8 cellular contexts compared by ENCODE assay signal in the genomic region with DNA sequence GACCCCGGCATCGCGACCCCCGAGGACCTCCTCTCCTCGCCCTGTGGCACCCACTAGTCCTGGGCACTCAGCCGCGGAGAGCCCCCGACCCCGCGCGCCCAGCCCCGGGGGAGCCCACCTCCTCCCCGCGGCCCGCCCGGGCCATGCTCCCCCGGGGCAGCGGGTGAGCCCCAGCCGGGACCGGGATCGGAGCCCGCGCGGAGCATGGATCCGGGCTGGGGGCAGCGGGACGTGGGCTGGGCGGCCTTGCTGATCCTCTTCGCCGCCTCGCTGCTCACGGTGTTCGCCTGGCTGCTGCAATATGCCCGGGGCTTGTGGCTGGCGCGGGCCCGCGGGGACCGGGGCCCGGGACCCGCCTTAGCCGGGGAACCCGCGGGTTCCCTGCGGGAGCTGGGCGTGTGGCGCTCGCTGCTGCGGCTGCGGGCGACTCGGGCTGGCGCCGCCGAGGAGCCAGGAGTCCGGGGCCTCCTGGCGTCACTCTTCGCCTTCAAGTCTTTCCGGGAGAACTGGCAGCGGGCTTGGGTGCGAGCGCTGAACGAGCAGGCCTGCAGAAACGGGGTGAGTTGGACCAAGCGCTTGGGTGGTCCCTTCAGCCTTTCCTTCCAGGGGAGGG. TPM values are rescaled to one million over a fixed set of nuclear protein-coding genes. Genes with fewer than 3 reads are reported as not detected.
DNase-seq lines count a peak whose midpoint lies in the region; ATAC-seq, FAIRE-seq and TF ChIP-seq lines count a peak whose summit lies in the region.

No MANE protein-coding gene starts in this region.

- H3K27me3 Mint-ChIP-seq in CD14-positive monocyte (ENCODE audit: low read depth in 3 of 3): no peaks in the 10 kb centered on the region

- DNase-seq in CD14-positive monocyte (ENCODE audit: low spot score) (no peak), K562 (ENCODE audit: extremely low read depth in 1 of 4, low spot score in 3 of 4) (peak in 2 of 4 experiments; percentile 16 to 41), activated gamma-delta T cell treated with Interleukin-2 at 50 U/mL for 16 hours (no peak), SHP77 (lab: John Stamatoyannopoulos, UW) (no peak)

- peak overlapping the region; percentile 71 to 94 for H3K9ac ChIP-seq in K562 (ENCODE audit: insufficient read depth in 1 of 2, low read depth in 2 of 2, low read length in 2 of 2)

- peak overlapping the region; percentile 82 to 99 (median 87) for H3K27ac Mint-ChIP-seq in CD14-positive monocyte

- in situ Hi-C loops in K562 (cut with MboI): no loop called here

- ATAC-seq in GM19438 (IDR thresholded peaks at IDR 0.05; ENCODE audit: low read depth, unreplicated experiment): peak; percentile 10
- peak; percentile 11 for ATAC-seq in HG03558 (IDR thresholded peaks at IDR 0.05; ENCODE audit: extremely low read depth, unreplicated experiment)
- ATAC-seq in K562: peak; percentile 33

- TF ChIP-seq CTCF in CD14-positive monocyte (IDR thresholded peaks at IDR 0.05) (no peak), K562 (IDR thresholded peaks at IDR 0.05 in 2 of 3, conservative IDR thresholded peaks at IDR 0.05 in 1 of 3; ENCODE audit: insufficient read depth in 2 of 3, low read depth in 1 of 3, low read length in 3 of 3) (0 out of 6 replicates have a peak, but pooled peaks of 1 of the 3 experiments have one; percentile 0)

- BruUV-seq in K562 (replicated peaks; lab: Mats Ljungman, UMichigan): no TSS peak

- no peak for FAIRE-seq in K562 (lab: Jason Lieb, UNC)

- H3K4me3 Mint-ChIP-seq in CD14-positive monocyte: peak overlapping the region; percentile 89 to 97

- TF ChIP-seq EP300 in K562 (IDR thresholded peaks at IDR 0.05; ENCODE audit: low read length): no peak

- H2AFZ ChIP-seq in K562 (ENCODE audit: low read depth, low read length): peak overlapping the region; percentile 64

- H3K9me1 ChIP-seq in K562 (ENCODE audit: control insufficient read depth, insufficient read depth, low read length): no peaks in the 10 kb centered on the region

- TF ChIP-seq RAD21 in K562 (CRISPR knock-in tag; conservative IDR thresholded peaks at IDR 0.05 in 1 of 2, IDR thresholded peaks at IDR 0.05 in 1 of 2): no peak

- intact Hi-C loops in CD14-positive monocyte (cut with micrococcal nuclease): loop anchor here in 1 of 2 donors (2.0 to 5.0 kb wide), 2 partner anchors 13 to 180 kb away; partner anchors contain the start of genes BCL9L and HINFP
- intact Hi-C loops in K562 (cut with micrococcal nuclease): loop anchor here (5.0 kb wide), 1 partner anchor 270 kb away; no protein-coding TSS in a partner anchor

- peaks cover 39% of the 10 kb centered on the region; the same call in 2 of the 3 replicates for H3K36me3 ChIP-seq in K562 (ENCODE audit: control insufficient read depth, insufficient read depth, low read length)

- TF ChIP-seq POLR2A in K562 (conservative IDR thresholded peaks at IDR 0.05): no peak

- CTCF ChIA-PET in K562 (lab: Yijun Ruan, JAX; ENCODE audit: low intra/inter-chr PET ratio): interaction anchor here (1.0 kb wide), 1 partner anchor 216 kb away, joined by 3 read pairs; no protein-coding TSS in a partner anchor

- peaks cover 39 to 43% of the 10 kb centered on the region in 2 experiments for H3K4me1 ChIP-seq in K562 (replicated peaks in 1 of 2; ENCODE audit: control insufficient read depth in 2 of 2, insufficient read depth in 2 of 2, low read length in 2 of 2)

- H3K27me3 ChIP-seq in K562 (ENCODE audit: control insufficient read depth in 2 of 2, insufficient read depth in 2 of 2, low read length in 2 of 2) (no peaks in the 10 kb centered on the region), layer of hippocampus (ENCODE audit: control insufficient read depth, insufficient read depth, low read length) (no peaks in the 10 kb centered on the region)

- H3K4me1 Mint-ChIP-seq in CD14-positive monocyte: peaks cover 62% of the 10 kb centered on the region

- peaks cover 18% of the 10 kb centered on the region for H4K20me1 ChIP-seq in K562 (replicated peaks; ENCODE audit: control insufficient read depth, insufficient read depth, low read length)

- WGBS in K562 (ENCODE audit: insufficient coverage, low coverage, missing lambda C conversion rate): under 1% methylated on average over 40 of the region's 65 CpGs

- H3K4me3 ChIP-seq in K562: peak overlapping the region; percentile 94

- POLR2A ChIA-PET in K562 (lab: Yijun Ruan, JAX): interaction anchor here (0.6 to 5.8 kb wide), 17 partner anchors 11 to 267 kb away, joined by 3 to 75 read pairs (median 4); partner anchors contain the start of genes HMBS, RPS25 and TRAPPC4

- H3K9me3 ChIP-seq in K562 (replicated peaks; ENCODE audit: control insufficient read depth, insufficient read depth, low read depth, low read length): no peaks in the 10 kb centered on the region

- peaks cover 32 to 37% of the 10 kb centered on the region in 2 donors for H3K36me3 Mint-ChIP-seq in CD14-positive monocyte

- peak overlapping the region; percentile 83 for H3K27ac ChIP-seq in K562 (ENCODE audit: extremely low read depth, low read depth, low read length)
- H3K27ac ChIP-seq in layer of hippocampus (ENCODE audit: low read depth, low read length): peak overlapping the region; percentile 54
- H3K27ac ChIP-seq in temporal lobe (ENCODE audit: low read depth, low read length): peak overlapping the region; percentile 86

- H3K79me2 ChIP-seq in K562 (ENCODE audit: control insufficient read depth, insufficient read depth, low read length): peaks cover 44% of the 10 kb centered on the region

- H3K4me2 ChIP-seq in K562 (ENCODE audit: insufficient read depth, low read length): peak overlapping the region; percentile 99

- H3K9me3 Mint-ChIP-seq in CD14-positive monocyte: no peaks in the 10 kb centered on the region

RNA-seq across cellular contexts. Expression of gene C2CD2L, which starts 0.5 kb away (rescaled TPM):
- polyA plus RNA-seq in CD14-positive monocyte (1 to 10 TPM; 3.8 to 6.4 TPM), K562 (2011; rRNA removed) (10.8 and 19.6 TPM in 2 replicates), K562 (2014; fragmentation: Illumina TruSeq; extraction: Trizol) (29.7 and 34.7 TPM in 2 replicates), K562 (2014; fragmentation: Nextera tagmentation; extraction: Ambion mirVana) (1 to 10 TPM in 1 of 2 experiments, under 1 TPM in 1; 0.66 to 1.0 TPM), K562 (2014; rRNA removed) (22.4 and 25.7 TPM in 2 replicates)
- total RNA-seq in K562 (2011; cell fraction: chromatin; rRNA removed; ENCODE audit: low replicate concordance): 55.3 and 136 TPM in 2 replicates
- 108 and 111 TPM in 2 replicates for total RNA-seq in K562 (2011; cell fraction: nucleolus; rRNA removed)
- 77.1 and 102 TPM in 2 replicates for total RNA-seq in K562 (2011; cell fraction: nucleoplasm; rRNA removed)
- total RNA-seq in K562 (2014; rRNA removed) (16.9 and 23.8 TPM in 2 replicates), K562 (2014; rRNA removed; fragmentation: Illumina TruSeq; extraction: Trizol) (6.9 and 11.8 TPM in 2 replicates), K562 (2015; rRNA removed; fragmentation: Illumina TruSeq; extraction: Trizol) (14.8 and 15.6 TPM in 2 replicates), K562 (2021) (34.1 and 41.2 TPM in 2 replicates), temporal lobe (7.9 TPM)
- polyA plus RNA-seq in K562 (2011; cell fraction: cytosol; rRNA removed): 13.0 and 21.3 TPM in 2 replicates
- 40.4 and 77.6 TPM in 2 replicates for polyA plus RNA-seq in K562 (2011; cell fraction: nucleus; rRNA removed)
- 20.0 and 49.0 TPM in 2 replicates for polyA plus RNA-seq in K562 (2012)
- 14.8 and 15.7 TPM in 2 replicates for polyA minus RNA-seq in K562 (2011; rRNA and poly(A)+ RNA removed)
- 14.0 and 18.9 TPM in 2 replicates for polyA minus RNA-seq in K562 (2011; cell fraction: cytosol; rRNA and poly(A)+ RNA removed)
- 42.3 and 43.5 TPM in 2 replicates for polyA minus RNA-seq in K562 (2011; cell fraction: nucleus; rRNA and poly(A)+ RNA removed)

RNA-seq across cellular contexts. Expression of gene DPAGT1, which starts 6.0 kb away (rescaled TPM):
- polyA plus RNA-seq in CD14-positive monocyte (10 to 100 TPM; 37.0 to 39.7 TPM), K562 (2011; rRNA removed) (85.0 and 126 TPM in 2 replicates), K562 (2014; fragmentation: Illumina TruSeq; extraction: Trizol) (112 and 113 TPM in 2 replicates), K562 (2014; fragmentation: Nextera tagmentation; extraction: Ambion mirVana) (100 to 1,000 TPM in 1 of 2 experiments, 10 to 100 TPM in 1; 91.1 to 135 TPM), K562 (2014; rRNA removed) (61.3 and 79.2 TPM in 2 replicates)
- total RNA-seq in K562 (2011; cell fraction: chromatin; rRNA removed; ENCODE audit: low replicate concordance): 270 and 472 TPM in 2 replicates
- 367 and 397 TPM in 2 replicates for total RNA-seq in K562 (2011; cell fraction: nucleolus; rRNA removed)
- total RNA-seq in K562 (2011; cell fraction: nucleoplasm; rRNA removed): 334 and 339 TPM in 2 replicates
- total RNA-seq in K562 (2014; rRNA removed) (29.9 and 44.1 TPM in 2 replicates), K562 (2014; rRNA removed; fragmentation: Illumina TruSeq; extraction: Trizol) (42.2 and 43.8 TPM in 2 replicates), K562 (2015; rRNA removed; fragmentation: Illumina TruSeq; extraction: Trizol) (35.3 and 40.0 TPM in 2 replicates), K562 (2021) (79.3 and 85.8 TPM in 2 replicates), temporal lobe (10.6 TPM)
- polyA plus RNA-seq in K562 (2011; cell fraction: cytosol; rRNA removed): 181 and 307 TPM in 2 replicates
- polyA plus RNA-seq in K562 (2011; cell fraction: nucleus; rRNA removed): 605 and 868 TPM in 2 replicates
- 55.2 and 59.1 TPM in 2 replicates for polyA plus RNA-seq in K562 (2012)
- polyA minus RNA-seq in K562 (2011; rRNA and poly(A)+ RNA removed): 93.3 and 126 TPM in 2 replicates
- polyA minus RNA-seq in K562 (2011; cell fraction: cytosol; rRNA and poly(A)+ RNA removed): 33.0 and 58.4 TPM in 2 replicates
- 82.9 and 117 TPM in 2 replicates for polyA minus RNA-seq in K562 (2011; cell fraction: nucleus; rRNA and poly(A)+ RNA removed)

RNA-seq across cellular contexts. Expression of gene HINFP, which starts 13.7 kb away (rescaled TPM):
- polyA plus RNA-seq in CD14-positive monocyte (1 to 10 TPM; 8.0 to 8.6 TPM), K562 (2011; rRNA removed) (29.4 and 41.9 TPM in 2 replicates), K562 (2014; fragmentation: Illumina TruSeq; extraction: Trizol) (19.1 and 21.5 TPM in 2 replicates), K562 (2014; fragmentation: Nextera tagmentation; extraction: Ambion mirVana) (10 to 100 TPM; 22.5 to 34.1 TPM), K562 (2014; rRNA removed) (24.0 and 30.5 TPM in 2 replicates)
- total RNA-seq in K562 (2011; cell fraction: chromatin; rRNA removed; ENCODE audit: low replicate concordance): 110 and 177 TPM in 2 replicates
- total RNA-seq in K562 (2011; cell fraction: nucleolus; rRNA removed): 95.9 and 97.1 TPM in 2 replicates
- 112 and 129 TPM in 2 replicates for total RNA-seq in K562 (2011; cell fraction: nucleoplasm; rRNA removed)
- total RNA-seq in K562 (2014; rRNA removed) (15.1 and 17.0 TPM in 2 replicates), K562 (2014; rRNA removed; fragmentation: Illumina TruSeq; extraction: Trizol) (14.5 and 15.8 TPM in 2 replicates), K562 (2015; rRNA removed; fragmentation: Illumina TruSeq; extraction: Trizol) (13.8 and 13.9 TPM in 2 replicates), K562 (2021) (23.5 and 24.6 TPM in 2 replicates), temporal lobe (20.2 TPM)
- polyA plus RNA-seq in K562 (2011; cell fraction: cytosol; rRNA removed): 33.8 and 41.0 TPM in 2 replicates
- 89.9 and 99.2 TPM in 2 replicates for polyA plus RNA-seq in K562 (2011; cell fraction: nucleus; rRNA removed)
- 15.5 and 24.5 TPM in 2 replicates for polyA plus RNA-seq in K562 (2012)
- polyA minus RNA-seq in K562 (2011; rRNA and poly(A)+ RNA removed): 32.2 and 33.0 TPM in 2 replicates
- polyA minus RNA-seq in K562 (2011; cell fraction: cytosol; rRNA and poly(A)+ RNA removed): 8.2 and 17.7 TPM in 2 replicates
- polyA minus RNA-seq in K562 (2011; cell fraction: nucleus; rRNA and poly(A)+ RNA removed): 28.0 and 41.1 TPM in 2 replicates

RNA-seq across cellular contexts. Expression of gene HMBS, which starts 23.0 kb away (rescaled TPM):
- polyA plus RNA-seq in CD14-positive monocyte (10 to 100 TPM; 25.2 to 26.4 TPM), K562 (2011; rRNA removed) (311 and 380 TPM in 2 replicates), K562 (2014; fragmentation: Illumina TruSeq; extraction: Trizol) (286 and 323 TPM in 2 replicates), K562 (2014; fragmentation: Nextera tagmentation; extraction: Ambion mirVana) (100 to 1,000 TPM; 308 to 385 TPM), K562 (2014; rRNA removed) (294 and 314 TPM in 2 replicates)
- total RNA-seq in K562 (2011; cell fraction: chromatin; rRNA removed; ENCODE audit: low replicate concordance): 269 and 490 TPM in 2 replicates
- 337 and 417 TPM in 2 replicates for total RNA-seq in K562 (2011; cell fraction: nucleolus; rRNA removed)
- 304 and 321 TPM in 2 replicates for total RNA-seq in K562 (2011; cell fraction: nucleoplasm; rRNA removed)
- total RNA-seq in K562 (2014; rRNA removed) (82.8 and 118 TPM in 2 replicates), K562 (2014; rRNA removed; fragmentation: Illumina TruSeq; extraction: Trizol) (108 and 113 TPM in 2 replicates), K562 (2015; rRNA removed; fragmentation: Illumina TruSeq; extraction: Trizol) (52.3 and 56.9 TPM in 2 replicates), K562 (2021) (272 and 282 TPM in 2 replicates), temporal lobe (3.9 TPM)
- polyA plus RNA-seq in K562 (2011; cell fraction: cytosol; rRNA removed): 268 and 371 TPM in 2 replicates
- 618 and 678 TPM in 2 replicates for polyA plus RNA-seq in K562 (2011; cell fraction: nucleus; rRNA removed)
- polyA plus RNA-seq in K562 (2012): 146 and 173 TPM in 2 replicates
- polyA minus RNA-seq in K562 (2011; rRNA and poly(A)+ RNA removed): 161 and 230 TPM in 2 replicates
- 85.6 and 104 TPM in 2 replicates for polyA minus RNA-seq in K562 (2011; cell fraction: cytosol; rRNA and poly(A)+ RNA removed)
- polyA minus RNA-seq in K562 (2011; cell fraction: nucleus; rRNA and poly(A)+ RNA removed): 144 and 221 TPM in 2 replicates

RNA-seq across cellular contexts. Expression of gene VPS11, which starts 40.0 kb away (rescaled TPM):
- polyA plus RNA-seq in CD14-positive monocyte (10 to 100 TPM; 43.3 to 56.6 TPM), K562 (2011; rRNA removed) (14.1 and 16.7 TPM in 2 replicates), K562 (2014; fragmentation: Illumina TruSeq; extraction: Trizol) (31.1 and 35.5 TPM in 2 replicates), K562 (2014; fragmentation: Nextera tagmentation; extraction: Ambion mirVana) (10 to 100 TPM; 19.7 to 31.6 TPM), K562 (2014; rRNA removed) (24.9 and 27.5 TPM in 2 replicates)
- total RNA-seq in K562 (2011; cell fraction: chromatin; rRNA removed; ENCODE audit: low replicate concordance): 48.5 and 85.1 TPM in 2 replicates
- total RNA-seq in K562 (2011; cell fraction: nucleolus; rRNA removed): 45.9 and 54.7 TPM in 2 replicates
- total RNA-seq in K562 (2011; cell fraction: nucleoplasm; rRNA removed): 43.9 and 49.8 TPM in 2 replicates
- total RNA-seq in K562 (2014; rRNA removed) (31.2 and 38.7 TPM in 2 replicates), K562 (2014; rRNA removed; fragmentation: Illumina TruSeq; extraction: Trizol) (20.4 and 23.0 TPM in 2 replicates), K562 (2015; rRNA removed; fragmentation: Illumina TruSeq; extraction: Trizol) (31.3 and 33.5 TPM in 2 replicates), K562 (2021) (25.5 and 28.6 TPM in 2 replicates), temporal lobe (20.2 TPM)
- 19.3 and 19.7 TPM in 2 replicates for polyA plus RNA-seq in K562 (2011; cell fraction: cytosol; rRNA removed)
- 37.0 and 59.4 TPM in 2 replicates for polyA plus RNA-seq in K562 (2011; cell fraction: nucleus; rRNA removed)
- polyA plus RNA-seq in K562 (2012): 30.8 and 37.2 TPM in 2 replicates
- 20.5 and 26.5 TPM in 2 replicates for polyA minus RNA-seq in K562 (2011; rRNA and poly(A)+ RNA removed)
- 17.9 and 24.6 TPM in 2 replicates for polyA minus RNA-seq in K562 (2011; cell fraction: cytosol; rRNA and poly(A)+ RNA removed)
- polyA minus RNA-seq in K562 (2011; cell fraction: nucleus; rRNA and poly(A)+ RNA removed): 16.6 and 18.9 TPM in 2 replicates
